In the genomic region with DNA sequence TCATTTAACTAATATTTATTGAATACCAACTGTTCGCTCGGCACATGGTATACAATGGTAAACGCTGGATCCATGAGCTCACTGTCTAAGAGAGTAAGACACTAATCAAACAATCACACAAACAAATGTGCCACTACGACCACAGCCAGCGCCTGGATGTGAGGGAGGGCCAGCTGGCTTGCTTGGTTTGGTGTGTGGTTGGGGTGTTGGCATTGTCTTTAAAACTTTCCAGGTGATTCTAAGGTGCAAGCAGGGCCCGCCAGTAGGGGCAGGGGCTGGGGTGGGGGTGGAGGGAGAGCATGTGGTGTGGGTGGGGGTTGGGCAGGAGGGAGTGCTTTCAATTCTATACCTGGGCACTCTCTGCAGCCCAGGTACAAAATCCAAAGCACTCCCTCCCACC, we compare ENCODE assay signal across 22 cellular contexts. TPM values are rescaled to one million over a fixed set of nuclear protein-coding genes. Genes with fewer than 3 reads are reported as not detected.
"Had no signal": no experiment of that assay in that cellular context is flagged by ENCODE, and none has a peak within 500 bp of the region (broad histone marks: within the 10 kb centered on the region; RNA-seq: fewer than 3 reads in every experiment).

No MANE protein-coding gene starts in this region.

- ATAC-seq: SK-N-SH treated with all-trans-retinoic acid at 6 μM for 48 hours had no signal

- H3K27me3 ChIP-seq: SJCRH30 had no signal

- H3K27ac ChIP-seq: SJCRH30 had no signal

- H3K4me3 ChIP-seq: SJCRH30 had no signal

- DNase-seq: KBM-7, MV-4-11, NCI-H1048, NCI-H1105, NCI-H1417, NCI-H1436 treated with DMSO at 0.1 percent for 48 hours, NCI-H1694, NCI-H187 treated with DMSO at 0.1 percent for 48 hours, NCI-H2029 treated with DMSO at 0.1 percent for 48 hours, NCI-H2107, NCI-H2227 treated with DMSO at 0.1 percent for 48 hours, NCI-H446, NCI-H510A, NCI-H524 treated with DMSO at 0.1 percent for 48 hours, NCI-H69, NCI-H774, RPMI8226, SHP77 treated with DMSO at 0.1 percent for 48 hours, SJCRH30, T-helper 1 cell had no signal

- H3K36me3 ChIP-seq: SJCRH30 had no signal

RNA-seq across cellular contexts. Expression of a gene that starts 31.6 kb away (rescaled TPM):
- total RNA-seq: MCF 10A had no signal
